In genomic region chr2:239768907-239769573, GRCh38 we compare ENCODE assay signal across 14 cellular contexts.
DNase-seq lines count a peak whose midpoint lies in the region; TF ChIP-seq lines count a peak whose summit lies in the region.
"Had no signal": no experiment of that assay in that cellular context is flagged by ENCODE, and none has a peak within 500 bp of the region (broad histone marks: within the 10 kb centered on the region; RNA-seq: fewer than 3 reads in every experiment).

No MANE protein-coding gene starts in this region.

- H3K4me3 ChIP-seq in MM.1S (ENCODE audit: low read length) (no peak overlapping the region), suprapubic skin (no peak overlapping the region)
- H3K4me3 ChIP-seq: A549, SJCRH30 had no signal

- H2AFZ ChIP-seq in MM.1S (ENCODE audit: low read length) = no peak overlapping the region

- in situ Hi-C loops in G401 (cut with HindIII; ENCODE audit: low sequenced_read_pairs) = no loop called here

- H3K9ac ChIP-seq in MM.1S (ENCODE audit: low read length) = no peak overlapping the region

- H3K79me2 ChIP-seq in MM.1S (ENCODE audit: low read length) = no peaks in the 10 kb centered on the region

- peaks cover 18% of the 10 kb centered on the region for H3F3A ChIP-seq in MM.1S (ENCODE audit: insufficient read depth, low read length)

- H3K4me1 ChIP-seq in MM.1S (ENCODE audit: low read length) = peaks cover 43% of the 10 kb centered on the region
- H3K4me1 ChIP-seq in suprapubic skin = no peaks in the 10 kb centered on the region
- H3K4me1 ChIP-seq: A549, SJCRH30 had no signal

- no peaks in the 10 kb centered on the region for H3K9me2 ChIP-seq in MM.1S (replicated peaks; ENCODE audit: insufficient read depth, low read length)

- H3K36me3 ChIP-seq in MM.1S (replicated peaks; ENCODE audit: insufficient read depth, low read length) = no peaks in the 10 kb centered on the region
- no peaks in the 10 kb centered on the region for H3K36me3 ChIP-seq in suprapubic skin
- H3K36me3 ChIP-seq: SJCRH30 had no signal

- no peaks in the 10 kb centered on the region for H3K27me3 ChIP-seq in MM.1S (replicated peaks; ENCODE audit: insufficient read depth, low read length)
- peaks cover 5% of the 10 kb centered on the region for H3K27me3 ChIP-seq in suprapubic skin

- H3K9me3 ChIP-seq in MM.1S (replicated peaks; ENCODE audit: insufficient read depth, low read length) (no peaks in the 10 kb centered on the region; the same call in 1 of the 2 replicates), suprapubic skin (peaks cover 6% of the 10 kb centered on the region)
- H3K9me3 ChIP-seq: SJCRH30 had no signal

- no peak for TF ChIP-seq EP300 in suprapubic skin (IDR thresholded peaks at IDR 0.05)

- DNase-seq in NCI-H2196 treated with DMSO at 0.1 percent for 48 hours (lab: John Stamatoyannopoulos, UW; ENCODE audit: unreplicated experiment) (peak; percentile 47), NCI-H2196 (lab: John Stamatoyannopoulos, UW; ENCODE audit: unreplicated experiment) (no peak), MM.1S (no peak), mesenteric fat pad (ENCODE audit: low spot score) (peak; percentile 49), suprapubic skin (ENCODE audit: low spot score in 2 of 2) (peak; percentile 35 to 67), G401 (ENCODE audit: low spot score) (no peak)
- DNase-seq in stimulated activated naive CD4-positive, alpha-beta T cell (lab: John Stamatoyannopoulos, UW) = no peak
- DNase-seq: Calu3; CD8-positive, alpha-beta T cell; NCI-H1105; NCI-H526; PC-3; SJCRH30 had no signal

- no peak for TF ChIP-seq POLR2A in suprapubic skin (IDR thresholded peaks at IDR 0.05)

- TF ChIP-seq CTCF in MM.1S (IDR thresholded peaks at IDR 0.05; ENCODE audit: low read length) (no peak), suprapubic skin (IDR thresholded peaks at IDR 0.05) (no peak)

- 65% methylated on average over 10 of the region's 10 CpGs for WGBS in suprapubic skin

- H4K20me1 ChIP-seq in MM.1S (ENCODE audit: insufficient read depth, low read length) = no peaks in the 10 kb centered on the region

- H3K27ac ChIP-seq in MM.1S (ENCODE audit: low read length) (peak overlapping the region; percentile 99; the same call in 1 of the 2 replicates), suprapubic skin (no peak overlapping the region)
- H3K27ac ChIP-seq: A549, SJCRH30 had no signal

- H3K4me2 ChIP-seq in MM.1S (ENCODE audit: low read depth, low read length) = no peak overlapping the region
- H3K4me2 ChIP-seq: A549 had no signal

Comparison
In these comparisons a context has a peak if more than half of its experiments do, and no peak if none do; other contexts are left out.
1. DNase-seq: peak in NCI-H2196 treated with DMSO at 0.1 percent for 48 hours (single experiment), mesenteric fat pad (single experiment) and suprapubic skin (2 of 2); none in NCI-H2196 (single experiment), MM.1S (single experiment), G401 (single experiment) and stimulated activated naive CD4-positive, alpha-beta T cell (0 of 6).